Comparison of ENCODE assay signal across 1 cellular context in genomic region chr9:38744484-38744883, GRCh38.
TF ChIP-seq lines count a peak whose summit lies in the region.

No MANE protein-coding gene starts in this region.

TF ChIP-seq in HepG2, 621 proteins besides CTCF, POLR2A, EP300 and RAD21 (continued from another document):
- TF ChIP-seq, protein P1, sequence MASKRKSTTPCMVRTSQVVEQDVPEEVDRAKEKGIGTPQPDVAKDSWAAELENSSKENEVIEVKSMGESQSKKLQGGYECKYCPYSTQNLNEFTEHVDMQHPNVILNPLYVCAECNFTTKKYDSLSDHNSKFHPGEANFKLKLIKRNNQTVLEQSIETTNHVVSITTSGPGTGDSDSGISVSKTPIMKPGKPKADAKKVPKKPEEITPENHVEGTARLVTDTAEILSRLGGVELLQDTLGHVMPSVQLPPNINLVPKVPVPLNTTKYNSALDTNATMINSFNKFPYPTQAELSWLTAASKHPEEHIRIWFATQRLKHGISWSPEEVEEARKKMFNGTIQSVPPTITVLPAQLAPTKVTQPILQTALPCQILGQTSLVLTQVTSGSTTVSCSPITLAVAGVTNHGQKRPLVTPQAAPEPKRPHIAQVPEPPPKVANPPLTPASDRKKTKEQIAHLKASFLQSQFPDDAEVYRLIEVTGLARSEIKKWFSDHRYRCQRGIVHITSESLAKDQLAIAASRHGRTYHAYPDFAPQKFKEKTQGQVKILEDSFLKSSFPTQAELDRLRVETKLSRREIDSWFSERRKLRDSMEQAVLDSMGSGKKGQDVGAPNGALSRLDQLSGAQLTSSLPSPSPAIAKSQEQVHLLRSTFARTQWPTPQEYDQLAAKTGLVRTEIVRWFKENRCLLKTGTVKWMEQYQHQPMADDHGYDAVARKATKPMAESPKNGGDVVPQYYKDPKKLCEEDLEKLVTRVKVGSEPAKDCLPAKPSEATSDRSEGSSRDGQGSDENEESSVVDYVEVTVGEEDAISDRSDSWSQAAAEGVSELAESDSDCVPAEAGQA (IDR thresholded peaks at IDR 0.05; ENCODE audit: low read depth): no peak
- TF ChIP-seq, protein P1 (CRISPR knock-in tag; IDR thresholded peaks at IDR 0.05; ENCODE audit: borderline replicate concordance): no peak
- no peak for TF ChIP-seq ZNF253 (CRISPR knock-in tag; IDR thresholded peaks at IDR 0.05; ENCODE audit: borderline replicate concordance)
TF ChIP-seq in HepG2: peak in this region for 0.
